9 cellular contexts compared by ENCODE assay signal in the genomic region with DNA sequence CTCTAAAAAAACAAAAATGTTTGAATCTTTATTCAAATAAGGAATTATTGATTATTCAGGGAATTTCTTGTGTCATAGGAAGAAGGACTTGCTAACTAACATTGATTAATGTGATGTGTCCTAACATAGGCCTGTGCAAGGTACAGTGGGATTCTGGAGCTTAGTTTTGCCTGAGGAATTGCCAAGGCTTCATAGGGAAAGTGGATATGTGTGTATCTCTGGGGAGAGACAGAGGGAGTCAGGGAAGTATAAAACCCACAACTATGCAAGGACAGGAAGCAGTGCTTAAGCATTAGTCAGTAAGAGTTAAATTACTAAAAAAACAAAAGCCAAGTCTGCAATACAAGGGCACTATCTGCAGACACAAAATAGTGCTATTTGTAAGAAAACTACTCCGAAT. TPM values are rescaled to one million over a fixed set of nuclear protein-coding genes. Genes with fewer than 3 reads are reported as not detected.
DNase-seq lines count a peak whose midpoint lies in the region; ATAC-seq and TF ChIP-seq lines count a peak whose summit lies in the region.
"Had no signal": no experiment of that assay in that cellular context is flagged by ENCODE, and none has a peak within 500 bp of the region (broad histone marks: within the 10 kb centered on the region; RNA-seq: fewer than 3 reads in every experiment).

No MANE protein-coding gene starts in this region.

- WGBS in mesodermal cell (ENCODE audit: insufficient coverage in 2 of 2), 2 experiments: 80% methylated on average over 1 of the region's 1 CpG; no CpG with 5 or more reads in 1 of the 2 experiments
- 79% methylated on average over 1 of the region's 1 CpG for WGBS in prostate gland

- peak overlapping the region; percentile 33 for H3K4me3 Mint-ChIP-seq in Calu3 (ENCODE audit: low read depth, unreplicated experiment)
- H3K4me3 Mint-ChIP-seq in brain: peak overlapping the region in 4 of 5 experiments; percentile 20 to 43 (median 25)

- no peak for TF ChIP-seq POLR2A in prostate gland (IDR thresholded peaks at IDR 0.05)

- CTCF ChIA-PET in Calu3 (lab: Charles Lee): interaction anchor here (0.6 kb wide), 2 partner anchors 24 to 142 kb away, joined by 3 read pairs; no protein-coding TSS in a partner anchor

- H3K27ac Mint-ChIP-seq in Calu3 (ENCODE audit: unreplicated experiment): peak overlapping the region; percentile 91
- peak overlapping the region; percentile 59 to 83 (median 66) for H3K27ac Mint-ChIP-seq in brain

- no peak overlapping the region for H3K4me3 ChIP-seq in mesodermal cell (ENCODE audit: extremely low read depth, insufficient read depth, low read length, poor library complexity, severe bottlenecking)
- H3K4me3 ChIP-seq in prostate gland: no peak overlapping the region
- H3K4me3 ChIP-seq in mucosa of descending colon: no peak overlapping the region

- no peak for DNase-seq in Calu3
- peak; percentile 98 for DNase-seq in LHCN-M2 (ENCODE audit: low read depth)
- no peak for DNase-seq in NCI-H1436 treated with DMSO at 0.1 percent for 48 hours (lab: John Stamatoyannopoulos, UW)
- DNase-seq in prostate gland (ENCODE audit: low spot score): no peak
- no peak for DNase-seq in mucosa of descending colon
- DNase-seq: left colon had no signal

- H3K4me1 Mint-ChIP-seq in Calu3 (ENCODE audit: low read depth, unreplicated experiment) (peaks cover 35% of the 10 kb centered on the region), brain (peaks cover 58% of the 10 kb centered on the region)

- no peaks in the 10 kb centered on the region for H3K27me3 ChIP-seq in prostate gland (replicated peaks; ENCODE audit: insufficient read depth)

- peak overlapping the region; percentile 97 for H3K27ac ChIP-seq in mesodermal cell (ENCODE audit: low read depth, low read length, severe bottlenecking)
- H3K27ac ChIP-seq in prostate gland: no peak overlapping the region

- H3K36me3 Mint-ChIP-seq in Calu3 (ENCODE audit: insufficient read depth, unreplicated experiment): no peaks in the 10 kb centered on the region
- peaks cover 10% of the 10 kb centered on the region for H3K36me3 Mint-ChIP-seq in brain

- no TSS peak for BruUV-seq in Calu3 (replicated peaks; lab: Mats Ljungman, UMichigan)

- intact Hi-C loops in Calu3 (cut with micrococcal nuclease; ENCODE audit: unreplicated experiment): loop anchor here (5.0 kb wide), 1 partner anchor 52 kb away; no protein-coding TSS in a partner anchor
- intact Hi-C loops in prostate gland (cut with DNase I): no loop called here
- intact Hi-C loops in mucosa of descending colon (cut with DNase I, micrococcal nuclease): no loop called here

- ATAC-seq in HG03097 (IDR thresholded peaks at IDR 0.05; ENCODE audit: low FRiP score, unreplicated experiment): no peak
- no peak for ATAC-seq in mucosa of descending colon
- ATAC-seq: left colon had no signal

- no peaks in the 10 kb centered on the region for H3K9me3 Mint-ChIP-seq in Calu3 (ENCODE audit: low read depth, unreplicated experiment)
- H3K9me3 Mint-ChIP-seq in brain: peaks cover 0 to 2% (median 0%) of the 10 kb centered on the region in 5 experiments

- H3K27me3 Mint-ChIP-seq in Calu3 (ENCODE audit: unreplicated experiment): no peaks in the 10 kb centered on the region
- no peaks in the 10 kb centered on the region for H3K27me3 Mint-ChIP-seq in brain

- H3K9me3 ChIP-seq in mesodermal cell (ENCODE audit: control insufficient read depth, low read length): no peaks in the 10 kb centered on the region
- no peaks in the 10 kb centered on the region for H3K9me3 ChIP-seq in prostate gland
- no peaks in the 10 kb centered on the region for H3K9me3 ChIP-seq in mucosa of descending colon

- peaks cover 41% of the 10 kb centered on the region for H3K4me1 ChIP-seq in mesodermal cell (ENCODE audit: control insufficient read depth, insufficient read depth, low read length, poor library complexity, severe bottlenecking)
- H3K4me1 ChIP-seq in prostate gland (replicated peaks): no peaks in the 10 kb centered on the region
- no peaks in the 10 kb centered on the region for H3K4me1 ChIP-seq in mucosa of descending colon (ENCODE audit: low read depth)

- no peak for TF ChIP-seq CTCF in Calu3 (IDR thresholded peaks at IDR 0.05; ENCODE audit: unreplicated experiment)
- no peak for TF ChIP-seq CTCF in brain (conservative IDR thresholded peaks at IDR 0.05)
- no peak for TF ChIP-seq CTCF in prostate gland (IDR thresholded peaks at IDR 0.05)
- no peak for TF ChIP-seq CTCF in mucosa of descending colon (IDR thresholded peaks at IDR 0.05)

- H3K36me3 ChIP-seq in mesodermal cell (ENCODE audit: control insufficient read depth, insufficient read depth, low read length) (peaks cover under 1% of the 10 kb centered on the region), prostate gland (no peaks in the 10 kb centered on the region), mucosa of descending colon (ENCODE audit: low read depth) (no peaks in the 10 kb centered on the region)

RNA-seq across cellular contexts. Expression of a gene that starts 59.6 kb away (rescaled TPM):
- total RNA-seq in Calu3 (2022): 5.9 and 6.3 TPM in 2 replicates
- total RNA-seq in LHCN-M2 (2014; rRNA removed): 7.6 and 8.2 TPM in 2 replicates
- 5.0 TPM for polyA plus RNA-seq in LHCN-M2 (2012)
- polyA plus RNA-seq in brain (ENCODE audit: insufficient read depth, low read depth, low replicate concordance): 2.8 TPM
- polyA plus RNA-seq in mesodermal cell (2013, experiment 1 of 2): 13.6 TPM
- 9.8 TPM for polyA plus RNA-seq in mesodermal cell (2013, experiment 2 of 2)
- 10 to 100 TPM in 1 of 2 donors, 1 to 10 TPM in 1; 7.9 to 23.2 TPM for total RNA-seq in prostate gland
- 1 to 10 TPM; 3.4 to 9.6 (median 6.6) TPM for total RNA-seq in mucosa of descending colon
